11 cellular contexts compared by ENCODE assay signal in genomic region chr7:140638311-140638791, GRCh38. TPM values are rescaled to one million over a fixed set of nuclear protein-coding genes. Genes with fewer than 3 reads are reported as not detected.
DNase-seq lines count a peak whose midpoint lies in the region; ATAC-seq, FAIRE-seq and TF ChIP-seq lines count a peak whose summit lies in the region.
"Had no signal": no experiment of that assay in that cellular context is flagged by ENCODE, and none has a peak within 500 bp of the region (broad histone marks: within the 10 kb centered on the region; RNA-seq: fewer than 3 reads in every experiment).

No MANE protein-coding gene starts in this region.

- H3K4me1 Mint-ChIP-seq in astrocyte (ENCODE audit: low read depth, unreplicated experiment) = peaks cover 30% of the 10 kb centered on the region
- H3K4me1 Mint-ChIP-seq in natural killer cell treated with Interleukin-12 subunit alpha and Interleukin-12 subunit beta and Interleukin-15 and Interleukin-18, amount 100 ng/mL, for 72 hours (ENCODE audit: low read depth in 2 of 2) = peaks cover 9 to 14% of the 10 kb centered on the region in 2 donors

- H3K9ac ChIP-seq in ES-I3 (ENCODE audit: low read depth, low read length) = 0 out of 2 replicates have a peak overlapping the region, but pooled peaks have one; percentile 19
- peak overlapping the region; percentile 88 for H3K9ac ChIP-seq in astrocyte (ENCODE audit: low read length)

- H2AFZ ChIP-seq in astrocyte (ENCODE audit: low read depth, low read length) = no peak overlapping the region

- ATAC-seq in left ventricle myocardium superior (peak; percentile 30), body of pancreas (no peak)
- ATAC-seq in natural killer cell treated with Interleukin-12 subunit alpha and Interleukin-12 subunit beta and Interleukin-15 and Interleukin-18, amount 100 ng/mL, for 72 hours = no peak
- ATAC-seq: stimulated activated memory B cell treated with anti-CD40 and anti-IgM and Interleukin-4, amounts not matched to agents 10 μg/mL and 1 μg/mL and 100 μg/mL, for 72 hours had no signal

- FAIRE-seq in astrocyte (lab: Jason Lieb, UNC) = no peak

- DNase-seq in astrocyte (ENCODE audit: low read depth) (peak; percentile 42), left ventricle myocardium superior (no peak), retinal pigment epithelial cell (ENCODE audit: low read depth) (no peak), hepatic stellate cell (ENCODE audit: low spot score) (no peak), body of pancreas (no peak)
- no peak for DNase-seq in natural killer cell treated with Interleukin-12 subunit alpha and Interleukin-12 subunit beta and Interleukin-15 and Interleukin-18, amount 100 ng/mL, for 72 hours (ENCODE audit: low spot score)
- DNase-seq in activated CD4-positive, CD25-positive, alpha-beta regulatory T cell treated with anti-CD3 and anti-CD28 coated beads, Interleukin-2, amount 50 U/mL, for 72 hours = no peak
- DNase-seq: NCI-H2029 treated with DMSO at 0.1 percent for 48 hours, SW 1271 had no signal

- H3K27me3 ChIP-seq in astrocyte (ENCODE audit: insufficient read depth, low read length) (no peaks in the 10 kb centered on the region), body of pancreas (no peaks in the 10 kb centered on the region)

- intact Hi-C loops in left ventricle myocardium superior (cut with micrococcal nuclease) (no loop called here), body of pancreas (cut with DNase I) (no loop called here)

- H3K9me3 ChIP-seq in ES-I3 (ENCODE audit: control insufficient read depth, insufficient read depth, low read length) (no peaks in the 10 kb centered on the region), astrocyte (ENCODE audit: insufficient read depth, low read depth, low read length) (no peaks in the 10 kb centered on the region), body of pancreas (no peaks in the 10 kb centered on the region)

- peak overlapping the region; percentile 100 for H3K4me3 Mint-ChIP-seq in astrocyte (ENCODE audit: unreplicated experiment)
- H3K4me3 Mint-ChIP-seq in natural killer cell treated with Interleukin-12 subunit alpha and Interleukin-12 subunit beta and Interleukin-15 and Interleukin-18, amount 100 ng/mL, for 72 hours = no peak overlapping the region
- H3K4me3 Mint-ChIP-seq: stimulated activated memory B cell treated with anti-CD40 and anti-IgM and Interleukin-4, amounts not matched to agents 10 μg/mL and 1 μg/mL and 100 μg/mL, for 72 hours had no signal

- H3K9me3 Mint-ChIP-seq in astrocyte (ENCODE audit: unreplicated experiment) = peaks cover 2% of the 10 kb centered on the region
- no peaks in the 10 kb centered on the region for H3K9me3 Mint-ChIP-seq in natural killer cell treated with Interleukin-12 subunit alpha and Interleukin-12 subunit beta and Interleukin-15 and Interleukin-18, amount 100 ng/mL, for 72 hours
- H3K9me3 Mint-ChIP-seq: stimulated activated memory B cell treated with anti-CD40 and anti-IgM and Interleukin-4, amounts not matched to agents 10 μg/mL and 1 μg/mL and 100 μg/mL, for 72 hours had no signal

- peak overlapping the region; percentile 31 for H3K4me3 ChIP-seq in astrocyte (ENCODE audit: insufficient read depth, low read depth, low read length)
- H3K4me3 ChIP-seq in retinal pigment epithelial cell (ENCODE audit: low read length) = no peak overlapping the region
- no peak overlapping the region for H3K4me3 ChIP-seq in body of pancreas

- H3K36me3 Mint-ChIP-seq in astrocyte (ENCODE audit: low read depth, unreplicated experiment) = peaks cover 8% of the 10 kb centered on the region
- no peaks in the 10 kb centered on the region for H3K36me3 Mint-ChIP-seq in natural killer cell treated with Interleukin-12 subunit alpha and Interleukin-12 subunit beta and Interleukin-15 and Interleukin-18, amount 100 ng/mL, for 72 hours
- H3K36me3 Mint-ChIP-seq: stimulated activated memory B cell treated with anti-CD40 and anti-IgM and Interleukin-4, amounts not matched to agents 10 μg/mL and 1 μg/mL and 100 μg/mL, for 72 hours had no signal

- H3K36me3 ChIP-seq in ES-I3 (ENCODE audit: insufficient read depth, low read length) (no peaks in the 10 kb centered on the region; the same call in 1 of the 2 replicates), astrocyte (ENCODE audit: insufficient read depth, low read length) (peaks cover 4% of the 10 kb centered on the region), body of pancreas (replicated peaks in 1 of 2; ENCODE audit: insufficient read depth in 1 of 2, low read depth in 2 of 2) (no peaks in the 10 kb centered on the region)

- H3K4me1 ChIP-seq in ES-I3 (ENCODE audit: insufficient read depth, low read length) (peaks cover 38% of the 10 kb centered on the region), astrocyte (ENCODE audit: insufficient read depth, low read length) (peaks cover 30% of the 10 kb centered on the region), body of pancreas (peaks cover 5% of the 10 kb centered on the region)

- H3K4me2 ChIP-seq in astrocyte (ENCODE audit: low read length) = peak overlapping the region; percentile 85

- H3K27me3 Mint-ChIP-seq in astrocyte (ENCODE audit: low read depth, unreplicated experiment) = no peaks in the 10 kb centered on the region
- H3K27me3 Mint-ChIP-seq in natural killer cell treated with Interleukin-12 subunit alpha and Interleukin-12 subunit beta and Interleukin-15 and Interleukin-18, amount 100 ng/mL, for 72 hours = peaks cover 43 to 44% of the 10 kb centered on the region in 2 donors

- H3K27ac Mint-ChIP-seq in astrocyte (ENCODE audit: unreplicated experiment) = peak overlapping the region; percentile 43
- no peak overlapping the region for H3K27ac Mint-ChIP-seq in natural killer cell treated with Interleukin-12 subunit alpha and Interleukin-12 subunit beta and Interleukin-15 and Interleukin-18, amount 100 ng/mL, for 72 hours
- H3K27ac Mint-ChIP-seq: stimulated activated memory B cell treated with anti-CD40 and anti-IgM and Interleukin-4, amounts not matched to agents 10 μg/mL and 1 μg/mL and 100 μg/mL, for 72 hours had no signal

- no peak for TF ChIP-seq CTCF in astrocyte (IDR thresholded peaks at IDR 0.05; ENCODE audit: insufficient read depth, low read depth, low read length)
- peak; percentile 41 for TF ChIP-seq CTCF in retinal pigment epithelial cell (conservative IDR thresholded peaks at IDR 0.05; ENCODE audit: low read depth, low read length)
- no peak for TF ChIP-seq CTCF in body of pancreas (IDR thresholded peaks at IDR 0.05)

- peak overlapping the region; percentile 76 for H3K27ac ChIP-seq in astrocyte (ENCODE audit: low read depth, low read length)
- H3K27ac ChIP-seq in body of pancreas = peak overlapping the region in 1 of 4 donors; percentile 12

- WGBS in body of pancreas, 2 donors = 79 to 86% methylated on average over 5 of the region's 5 CpGs

- no peak for TF ChIP-seq POLR2A in body of pancreas (IDR thresholded peaks at IDR 0.05)

- peaks cover 13% of the 10 kb centered on the region for H4K20me1 ChIP-seq in astrocyte (ENCODE audit: insufficient read depth, low read length)

- H3K79me2 ChIP-seq in astrocyte (ENCODE audit: insufficient read depth, low read length) = peaks cover 40% of the 10 kb centered on the region

RNA-seq across cellular contexts. Expression of gene DENND2A, which starts 2.3 kb away (rescaled TPM):
- total RNA-seq in astrocyte (41.7 and 42.1 TPM in 2 replicates), left ventricle myocardium superior (14.4 TPM), body of pancreas (1 to 10 TPM; 2.6 to 7.3 TPM)
- not detected for total RNA-seq in natural killer cell treated with Interleukin-12 subunit alpha and Interleukin-12 subunit beta and Interleukin-15 and Interleukin-18, amount 100 ng/mL, for 72 hours

RNA-seq across cellular contexts. Expression of gene ADCK2, which starts 34.4 kb away (rescaled TPM):
- total RNA-seq in astrocyte = 11.5 and 12.4 TPM in 2 replicates
- 10.0 TPM for total RNA-seq in left ventricle myocardium superior
- total RNA-seq in natural killer cell treated with Interleukin-12 subunit alpha and Interleukin-12 subunit beta and Interleukin-15 and Interleukin-18, amount 100 ng/mL, for 72 hours = 10 to 100 TPM in 1 of 2 donors, 1 to 10 TPM in 1; 8.2 to 12.2 TPM
- 10 to 100 TPM; 16.1 to 21.1 TPM for total RNA-seq in body of pancreas

RNA-seq across cellular contexts. Expression of gene NDUFB2, which starts 58.2 kb away (rescaled TPM):
- total RNA-seq in astrocyte = 218 and 254 TPM in 2 replicates
- total RNA-seq in left ventricle myocardium superior = 726 TPM
- 100 to 1,000 TPM; 169 to 222 TPM for total RNA-seq in natural killer cell treated with Interleukin-12 subunit alpha and Interleukin-12 subunit beta and Interleukin-15 and Interleukin-18, amount 100 ng/mL, for 72 hours
- total RNA-seq in body of pancreas = 100 to 1,000 TPM in 1 of 2 donors, 10 to 100 TPM in 1; 61.0 to 140 TPM
